9 cellular contexts compared by ENCODE assay signal in the genomic region with DNA sequence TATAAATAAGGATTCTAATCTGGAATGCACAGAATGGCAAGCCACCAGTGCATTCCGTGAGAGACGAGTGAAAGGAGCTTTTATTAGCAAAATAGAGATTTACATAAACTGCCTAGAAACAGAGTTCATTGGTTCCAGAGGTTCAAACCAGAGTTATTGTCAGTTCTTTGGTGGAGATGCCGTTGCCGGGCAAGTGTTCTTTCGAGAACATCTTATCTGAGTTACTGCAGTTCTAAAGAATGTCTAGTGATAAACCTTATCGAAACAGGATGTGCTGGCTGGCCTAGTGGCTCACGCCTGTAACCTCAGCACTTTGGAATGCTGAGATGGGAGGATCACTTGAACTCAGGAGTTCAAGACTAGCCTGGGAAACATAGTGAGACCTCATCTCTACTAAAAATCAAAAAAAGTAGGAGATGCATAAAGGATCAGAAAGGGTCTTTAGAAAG. TPM values are rescaled to one million over a fixed set of nuclear protein-coding genes. Genes with fewer than 3 reads are reported as not detected.
DNase-seq lines count a peak whose midpoint lies in the region; ATAC-seq and TF ChIP-seq lines count a peak whose summit lies in the region.
"Had no signal": no experiment of that assay in that cellular context is flagged by ENCODE, and none has a peak within 500 bp of the region (broad histone marks: within the 10 kb centered on the region; RNA-seq: fewer than 3 reads in every experiment).

No MANE protein-coding gene starts in this region.

- no peaks in the 10 kb centered on the region for H3K27me3 ChIP-seq in HAP-1 (ENCODE audit: low read depth)

- peak overlapping the region in 1 of 10 donors; percentile 2 for H3K4me3 Mint-ChIP-seq in naive thymus-derived CD8-positive, alpha-beta T cell
- H3K4me3 Mint-ChIP-seq: natural killer cell treated with Interleukin-12 subunit alpha and Interleukin-12 subunit beta and Interleukin-15 and Interleukin-18, amount 100 ng/mL, for 72 hours had no signal

- H3K36me3 Mint-ChIP-seq in naive thymus-derived CD8-positive, alpha-beta T cell = no peaks in the 10 kb centered on the region

- peaks cover 0 to 11% (median 4%) of the 10 kb centered on the region in 4 donors for H3K4me1 Mint-ChIP-seq in naive thymus-derived CD8-positive, alpha-beta T cell

- DNase-seq in CMK (ENCODE audit: low read depth) (peak; percentile 62), HAP-1 (ENCODE audit: low spot score in 2 of 2) (peak; percentile 5 to 29), fibroblast of peridontal ligament (ENCODE audit: extremely low read depth) (peak; percentile 90), NK-92 (lab: John Stamatoyannopoulos, UW; ENCODE audit: unreplicated experiment) (no peak), KBM-7 (no peak)
- DNase-seq in naive thymus-derived CD8-positive, alpha-beta T cell = peak in 1 of 10 donors; percentile 12

- H3K9me3 Mint-ChIP-seq in naive thymus-derived CD8-positive, alpha-beta T cell = peaks cover 0 to 2% (median 0%) of the 10 kb centered on the region in 9 donors
- H3K9me3 Mint-ChIP-seq: natural killer cell treated with Interleukin-12 subunit alpha and Interleukin-12 subunit beta and Interleukin-15 and Interleukin-18, amount 100 ng/mL, for 72 hours had no signal

- ATAC-seq in SK-N-SH treated with all-trans-retinoic acid at 6 μM for 48 hours (peak; percentile 99), GM18861 (IDR thresholded peaks at IDR 0.05; ENCODE audit: unreplicated experiment) (no peak)
- peak; percentile 57 to 65 for ATAC-seq in naive thymus-derived CD8-positive, alpha-beta T cell

- in situ Hi-C loops in HAP-1 (cut with MboI; ENCODE audit: low sequenced_read_pairs) (no loop called here), KBM-7 (cut with MboI; ENCODE audit: low pct_unique_long_range_greater_than_20kb, low sequenced_read_pairs) (no loop called here)

- H3K27me3 Mint-ChIP-seq in naive thymus-derived CD8-positive, alpha-beta T cell = peaks cover 0 to 6% (median 3%) of the 10 kb centered on the region in 5 donors

- no peaks in the 10 kb centered on the region for H3K4me1 ChIP-seq in HAP-1

- H3K36me3 ChIP-seq in HAP-1 (replicated peaks) = no peaks in the 10 kb centered on the region

- no peak overlapping the region for H3K4me3 ChIP-seq in HAP-1

- H3K9me3 ChIP-seq in HAP-1 = 0 out of 2 replicates have a peak, but pooled peaks cover 3% of the 10 kb centered on the region

- H3K27ac Mint-ChIP-seq in naive thymus-derived CD8-positive, alpha-beta T cell = peak overlapping the region in 1 of 10 donors; percentile 59
- H3K27ac Mint-ChIP-seq: natural killer cell treated with Interleukin-12 subunit alpha and Interleukin-12 subunit beta and Interleukin-15 and Interleukin-18, amount 100 ng/mL, for 72 hours had no signal

- POLR2A ChIA-PET in naive thymus-derived CD8-positive, alpha-beta T cell (lab: Charles Lee) = no interaction called here

TF ChIP-seq in SK-N-SH treated with all-trans-retinoic acid at 6 μM for 48 hours, 23 proteins besides CTCF, POLR2A, EP300 and RAD21:
- 0 out of 2 replicates have a peak, but pooled peaks have one; percentile 22 for TF ChIP-seq ISL1 (CRISPR knock-in tag; IDR thresholded peaks at IDR 0.05)
- TF ChIP-seq, protein P1, sequence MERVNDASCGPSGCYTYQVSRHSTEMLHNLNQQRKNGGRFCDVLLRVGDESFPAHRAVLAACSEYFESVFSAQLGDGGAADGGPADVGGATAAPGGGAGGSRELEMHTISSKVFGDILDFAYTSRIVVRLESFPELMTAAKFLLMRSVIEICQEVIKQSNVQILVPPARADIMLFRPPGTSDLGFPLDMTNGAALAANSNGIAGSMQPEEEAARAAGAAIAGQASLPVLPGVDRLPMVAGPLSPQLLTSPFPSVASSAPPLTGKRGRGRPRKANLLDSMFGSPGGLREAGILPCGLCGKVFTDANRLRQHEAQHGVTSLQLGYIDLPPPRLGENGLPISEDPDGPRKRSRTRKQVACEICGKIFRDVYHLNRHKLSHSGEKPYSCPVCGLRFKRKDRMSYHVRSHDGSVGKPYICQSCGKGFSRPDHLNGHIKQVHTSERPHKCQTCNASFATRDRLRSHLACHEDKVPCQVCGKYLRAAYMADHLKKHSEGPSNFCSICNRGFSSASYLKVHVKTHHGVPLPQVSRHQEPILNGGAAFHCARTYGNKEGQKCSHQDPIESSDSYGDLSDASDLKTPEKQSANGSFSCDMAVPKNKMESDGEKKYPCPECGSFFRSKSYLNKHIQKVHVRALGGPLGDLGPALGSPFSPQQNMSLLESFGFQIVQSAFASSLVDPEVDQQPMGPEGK (CRISPR knock-in tag; IDR thresholded peaks at IDR 0.05; ENCODE audit: borderline replicate concordance) = no peak
- TF ChIP-seq, protein P2, sequence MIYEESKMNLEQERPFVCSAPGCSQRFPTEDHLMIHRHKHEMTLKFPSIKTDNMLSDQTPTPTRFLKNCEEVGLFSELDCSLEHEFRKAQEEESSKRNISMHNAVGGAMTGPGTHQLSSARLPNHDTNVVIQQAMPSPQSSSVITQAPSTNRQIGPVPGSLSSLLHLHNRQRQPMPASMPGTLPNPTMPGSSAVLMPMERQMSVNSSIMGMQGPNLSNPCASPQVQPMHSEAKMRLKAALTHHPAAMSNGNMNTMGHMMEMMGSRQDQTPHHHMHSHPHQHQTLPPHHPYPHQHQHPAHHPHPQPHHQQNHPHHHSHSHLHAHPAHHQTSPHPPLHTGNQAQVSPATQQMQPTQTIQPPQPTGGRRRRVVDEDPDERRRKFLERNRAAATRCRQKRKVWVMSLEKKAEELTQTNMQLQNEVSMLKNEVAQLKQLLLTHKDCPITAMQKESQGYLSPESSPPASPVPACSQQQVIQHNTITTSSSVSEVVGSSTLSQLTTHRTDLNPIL (CRISPR knock-in tag; IDR thresholded peaks at IDR 0.05; ENCODE audit: low read depth) = peak; percentile 75; the same call in 1 of the 2 replicates

RNA-seq across cellular contexts. Expression of a gene that starts 19.8 kb away (rescaled TPM):
- total RNA-seq in naive thymus-derived CD8-positive, alpha-beta T cell = 1 to 10 TPM; 1.8 TPM
- under 1 TPM; 0.18 to 0.99 (median 0.33) TPM for polyA plus RNA-seq in naive thymus-derived CD8-positive, alpha-beta T cell

RNA-seq across cellular contexts. Expression of a gene that starts 27.1 kb away (rescaled TPM):
- 1,000 to 10,000 TPM; 1,607 to 1,641 TPM for total RNA-seq in naive thymus-derived CD8-positive, alpha-beta T cell
- polyA plus RNA-seq in naive thymus-derived CD8-positive, alpha-beta T cell = 1,000 to 10,000 TPM; 3,250 to 3,560 (median 3,276) TPM

Comparison
In these comparisons a context has a peak if more than half of its experiments do, and no peak if none do; other contexts are left out.
1. DNase-seq: peak in CMK (single experiment), HAP-1 (2 of 2) and fibroblast of peridontal ligament (single experiment); none in NK-92 (single experiment) and KBM-7 (single experiment).